In genomic region chr14:22882529-22883190, GRCh38 we compare ENCODE assay signal across 8 cellular contexts. TPM values are rescaled to one million over a fixed set of nuclear protein-coding genes. Genes with fewer than 3 reads are reported as not detected.
DNase-seq lines count a peak whose midpoint lies in the region; ATAC-seq, FAIRE-seq and TF ChIP-seq lines count a peak whose summit lies in the region.
"Had no signal": no experiment of that assay in that cellular context is flagged by ENCODE, and none has a peak within 500 bp of the region (broad histone marks: within the 10 kb centered on the region; RNA-seq: fewer than 3 reads in every experiment).

No MANE protein-coding gene starts in this region.

- H3K9me3 ChIP-seq in tibial nerve, result no peaks in the 10 kb centered on the region

- H3K4me3 ChIP-seq in tibial nerve, result no peak overlapping the region

- TF ChIP-seq CTCF in tibial nerve (IDR thresholded peaks at IDR 0.05), result no peak

- peaks cover 0 to 25% (median 9%) of the 10 kb centered on the region in 3 donors for H3K36me3 ChIP-seq in tibial nerve

- no peak overlapping the region for H3K27ac ChIP-seq in tibial nerve

- TF ChIP-seq EP300 in tibial nerve (IDR thresholded peaks at IDR 0.05), result no peak

- no peak for FAIRE-seq in GM12891 (lab: Jason Lieb, UNC)

- DNase-seq in GM12891 (ENCODE audit: insufficient read length, low spot score), result no peak
- peak; percentile 92 for DNase-seq in NCI-H2171 treated with DMSO at 0.1 percent for 48 hours (lab: John Stamatoyannopoulos, UW)
- peak; percentile 46 to 92 for DNase-seq in T47D (ENCODE audit: low read depth in 1 of 2, low spot score in 1 of 2)
- peak; percentile 28 to 64 for DNase-seq in lung microvascular endothelial cell (ENCODE audit: low read depth in 2 of 2)
- DNase-seq in activated gamma-delta T cell treated with Interleukin-2 at 50 U/mL for 16 hours, result no peak
- DNase-seq in tibial nerve (ENCODE audit: low spot score in 2 of 2), result no peak

- no peaks in the 10 kb centered on the region for H3K27me3 ChIP-seq in tibial nerve

- 0 out of 2 replicates have a peak, but pooled peaks have one; percentile 15 for TF ChIP-seq POLR2A in GM12891 (IDR thresholded peaks at IDR 0.05; ENCODE audit: low read depth, low read length)
- no peak for TF ChIP-seq POLR2A in tibial nerve (IDR thresholded peaks at IDR 0.05)

- peaks cover 0 to 38% (median 15%) of the 10 kb centered on the region in 4 donors for H3K4me1 ChIP-seq in tibial nerve

- 15 to 20% methylated on average over 7 of the region's 7 CpGs for WGBS in tibial nerve, 2 donors

- ATAC-seq in GM19328 (IDR thresholded peaks at IDR 0.05; ENCODE audit: unreplicated experiment), result no peak

- in situ Hi-C loops in T47D (cut with HindIII; ENCODE audit: low pct_unique_long_range_greater_than_20kb, low sequenced_read_pairs), result no loop called here

TF ChIP-seq in GM12891, 5 proteins besides CTCF, POLR2A, EP300 and RAD21:
- TF ChIP-seq SPI1 (IDR thresholded peaks at IDR 0.05; ENCODE audit: low read depth, low read length) (no peak), PAX5 (IDR thresholded peaks at IDR 0.05; ENCODE audit: insufficient read depth, low read length, severe bottlenecking) (no peak), POU2F2 (IDR thresholded peaks at IDR 0.05; ENCODE audit: low read depth, low read length) (no peak; the same call in 1 of the 2 replicates), TAF1 (IDR thresholded peaks at IDR 0.05; ENCODE audit: low read depth, low read length) (no peak), POLR2AphosphoS5 (IDR thresholded peaks at IDR 0.05; ENCODE audit: low read depth, low read length) (no peak)

RNA-seq across cellular contexts. Expression of gene REM2, which starts 0.4 kb away (rescaled TPM):
- 0.76 TPM for polyA plus RNA-seq in GM12891 (2012; ENCODE audit: low read depth, missing spikeins)
- total RNA-seq in lung microvascular endothelial cell (under 0.01 TPM in 1 of 2 replicates, not detected in the other), tibial nerve (under 1 TPM in 2 of 4 donors, not detected in 2; 0.42 to 0.44 TPM)
- total RNA-seq: glomerular endothelial cell had no signal

RNA-seq across cellular contexts. Expression of gene LRP10, which starts 11.1 kb away (rescaled TPM):
- 31.2 TPM for polyA plus RNA-seq in GM12891 (2012; ENCODE audit: low read depth, missing spikeins)
- total RNA-seq in lung microvascular endothelial cell (37.3 and 44.0 TPM in 2 replicates), tibial nerve (100 to 1,000 TPM in 2 of 4 donors, 10 to 100 TPM in 2; 82.3 to 151 (median 97.0) TPM)

RNA-seq across cellular contexts. Expression of gene RBM23, which starts 36.3 kb away (rescaled TPM):
- polyA plus RNA-seq in GM12891 (2012; ENCODE audit: low read depth, missing spikeins), result 26.3 TPM
- total RNA-seq in lung microvascular endothelial cell (24.0 and 37.7 TPM in 2 replicates), tibial nerve (100 to 1,000 TPM in 3 of 4 donors, 10 to 100 TPM in 1; 81.9 to 633 (median 298) TPM)

RNA-seq across cellular contexts. Expression of gene MMP14, which starts 46.3 kb away (rescaled TPM):
- polyA plus RNA-seq in GM12891 (2012; ENCODE audit: low read depth, missing spikeins), result 1.3 TPM
- total RNA-seq in lung microvascular endothelial cell (43.3 and 80.2 TPM in 2 replicates), tibial nerve (100 to 1,000 TPM; 101 to 222 (median 145) TPM)

RNA-seq across cellular contexts. Expression of gene PRMT5, which starts 46.5 kb away (rescaled TPM):
- polyA plus RNA-seq in GM12891 (2012; ENCODE audit: low read depth, missing spikeins), result 67.7 TPM
- total RNA-seq in lung microvascular endothelial cell (35.3 and 41.9 TPM in 2 replicates), tibial nerve (10 to 100 TPM; 60.6 to 82.5 (median 76.8) TPM)

Comparison
In these comparisons a context has a peak if more than half of its experiments do, and no peak if none do; other contexts are left out.
1. DNase-seq: peak in NCI-H2171 treated with DMSO at 0.1 percent for 48 hours (single experiment), T47D (2 of 2) and lung microvascular endothelial cell (2 of 2); none in GM12891 (single experiment), activated gamma-delta T cell treated with Interleukin-2 at 50 U/mL for 16 hours (single experiment) and tibial nerve (0 of 2).